Comparison of ENCODE assay signal across 8 cellular contexts in genomic region chr3:180036092-180036677, GRCh38. TPM values are rescaled to one million over a fixed set of nuclear protein-coding genes. Genes with fewer than 3 reads are reported as not detected.
DNase-seq lines count a peak whose midpoint lies in the region; ATAC-seq and TF ChIP-seq lines count a peak whose summit lies in the region.

No MANE protein-coding gene starts in this region.

- no peaks in the 10 kb centered on the region for H3K9me3 Mint-ChIP-seq in activated T-helper 2 cell treated with anti-CD3 and anti-CD28 coated beads, Interferon-gamma antibody, Interleukin-2, Interleukin-4, amounts not matched to agents 10 μg/mL and 5 μg/mL and 100 μg/mL, durations not matched to agents 14 hours and 24 hours and 36 hours
- no peaks in the 10 kb centered on the region for H3K9me3 Mint-ChIP-seq in osteocyte (ENCODE audit: unreplicated experiment)

- H3K27ac Mint-ChIP-seq in activated T-helper 2 cell treated with anti-CD3 and anti-CD28 coated beads, Interferon-gamma antibody, Interleukin-2, Interleukin-4, amounts not matched to agents 10 μg/mL and 5 μg/mL and 100 μg/mL, durations not matched to agents 14 hours and 24 hours and 36 hours = no peak overlapping the region
- H3K27ac Mint-ChIP-seq in osteocyte (ENCODE audit: unreplicated experiment) = no peak overlapping the region

- TF ChIP-seq CTCF in osteocyte (IDR thresholded peaks at IDR 0.05) = no peak

- peak overlapping the region; percentile 52 for H3K4me3 Mint-ChIP-seq in activated T-helper 2 cell treated with anti-CD3 and anti-CD28 coated beads, Interferon-gamma antibody, Interleukin-2, Interleukin-4, amounts not matched to agents 10 μg/mL and 5 μg/mL and 100 μg/mL, durations not matched to agents 14 hours and 24 hours and 36 hours (ENCODE audit: low read depth)
- H3K4me3 Mint-ChIP-seq in osteocyte (ENCODE audit: unreplicated experiment) = peak overlapping the region; percentile 64

- peaks cover 12% of the 10 kb centered on the region for H3K4me1 Mint-ChIP-seq in activated T-helper 2 cell treated with anti-CD3 and anti-CD28 coated beads, Interferon-gamma antibody, Interleukin-2, Interleukin-4, amounts not matched to agents 10 μg/mL and 5 μg/mL and 100 μg/mL, durations not matched to agents 14 hours and 24 hours and 36 hours (ENCODE audit: low read depth)
- H3K4me1 Mint-ChIP-seq in osteocyte (ENCODE audit: unreplicated experiment) = peaks cover 11% of the 10 kb centered on the region

- no peaks in the 10 kb centered on the region for H3K36me3 Mint-ChIP-seq in activated T-helper 2 cell treated with anti-CD3 and anti-CD28 coated beads, Interferon-gamma antibody, Interleukin-2, Interleukin-4, amounts not matched to agents 10 μg/mL and 5 μg/mL and 100 μg/mL, durations not matched to agents 14 hours and 24 hours and 36 hours (ENCODE audit: low read depth)
- no peaks in the 10 kb centered on the region for H3K36me3 Mint-ChIP-seq in osteocyte (ENCODE audit: unreplicated experiment)

- DNase-seq in Daoy (ENCODE audit: low read depth) (peak; percentile 4), osteocyte (ENCODE audit: extremely low spot score, unreplicated experiment) (no peak), mucosa of gallbladder (ENCODE audit: low spot score) (no peak), D341Med (ENCODE audit: low spot score) (no peak), NCI-H2196 (lab: John Stamatoyannopoulos, UW; ENCODE audit: unreplicated experiment) (no peak)
- no peak for DNase-seq in activated T-helper 2 cell treated with anti-CD3 and anti-CD28 coated beads, Interferon-gamma antibody, Interleukin-2, Interleukin-4, amounts not matched to agents 10 μg/mL and 5 μg/mL and 100 μg/mL, durations not matched to agents 14 hours and 24 hours and 36 hours (ENCODE audit: low spot score)

- H3K27me3 Mint-ChIP-seq in activated T-helper 2 cell treated with anti-CD3 and anti-CD28 coated beads, Interferon-gamma antibody, Interleukin-2, Interleukin-4, amounts not matched to agents 10 μg/mL and 5 μg/mL and 100 μg/mL, durations not matched to agents 14 hours and 24 hours and 36 hours (ENCODE audit: low read depth) = peaks cover 47% of the 10 kb centered on the region
- peaks cover 57% of the 10 kb centered on the region for H3K27me3 Mint-ChIP-seq in osteocyte (ENCODE audit: unreplicated experiment)

- ATAC-seq in GM19452 (IDR thresholded peaks at IDR 0.05; ENCODE audit: unreplicated experiment) = peak; percentile 64
- ATAC-seq in HG03457 (IDR thresholded peaks at IDR 0.05; ENCODE audit: unreplicated experiment) = peak; percentile 33

- intact Hi-C loops in activated T-helper 2 cell treated with anti-CD3 and anti-CD28 coated beads, Interferon-gamma antibody, Interleukin-2, Interleukin-4, amounts not matched to agents 10 μg/mL and 5 μg/mL and 100 μg/mL, durations not matched to agents 14 hours and 24 hours and 36 hours (cut with micrococcal nuclease) = loop anchor here (5.0 to 10.0 kb wide), 2 partner anchors 109 to 1689 kb away; no protein-coding TSS in a partner anchor

RNA-seq across cellular contexts. Expression of gene PEX5L, which starts 0.6 kb away (rescaled TPM):
- 0.29 and 1.5 TPM in 2 replicates for total RNA-seq in Daoy (2014; rRNA removed; shearing (Covaris generic))
- 0.05 and 0.25 TPM in 2 replicates for total RNA-seq in activated T-helper 2 cell treated with anti-CD3 and anti-CD28 coated beads, Interferon-gamma antibody, Interleukin-2, Interleukin-4, amounts not matched to agents 10 μg/mL and 5 μg/mL and 100 μg/mL, durations not matched to agents 14 hours and 24 hours and 36 hours
- total RNA-seq in osteocyte (not detected in 2 replicates), mucosa of gallbladder (0.23 TPM)
